Comparison of ENCODE assay signal across 14 cellular contexts in genomic region chr2:12824771-12825363, GRCh38.
DNase-seq lines count a peak whose midpoint lies in the region; ATAC-seq and TF ChIP-seq lines count a peak whose summit lies in the region.
"Had no signal": no experiment of that assay in that cellular context is flagged by ENCODE, and none has a peak within 500 bp of the region (broad histone marks: within the 10 kb centered on the region; RNA-seq: fewer than 3 reads in every experiment).

No MANE protein-coding gene starts in this region.

- BruUV-seq in mammary epithelial cell (replicated peaks; lab: Mats Ljungman, UMichigan), result no TSS peak

- dilution Hi-C loops in mammary epithelial cell (cut with HindIII; ENCODE audit: low sequenced_read_pairs), result no loop called here

- no peaks in the 10 kb centered on the region for H3K36me3 Mint-ChIP-seq in osteocyte (ENCODE audit: unreplicated experiment)

- no peak overlapping the region for H3K27ac Mint-ChIP-seq in osteocyte (ENCODE audit: unreplicated experiment)

- no peak for TF ChIP-seq CTCF in AG10803 (conservative IDR thresholded peaks at IDR 0.05; ENCODE audit: low read length)
- no peak for TF ChIP-seq CTCF in mammary epithelial cell (conservative IDR thresholded peaks at IDR 0.05 in 1 of 2, IDR thresholded peaks at IDR 0.05 in 1 of 2; ENCODE audit: extremely low read depth in 1 of 2, insufficient read depth in 1 of 2, low read depth in 1 of 2, low read length in 2 of 2)
- no peak for TF ChIP-seq CTCF in gastrocnemius medialis (IDR thresholded peaks at IDR 0.05 in 4 of 5, conservative IDR thresholded peaks at IDR 0.05 in 1 of 5)
- TF ChIP-seq CTCF in osteocyte (IDR thresholded peaks at IDR 0.05), result no peak

- no peaks in the 10 kb centered on the region for H3K9me3 Mint-ChIP-seq in osteocyte (ENCODE audit: unreplicated experiment)

- intact Hi-C loops in mammary epithelial cell (cut with micrococcal nuclease) (no loop called here), right cardiac atrium (cut with DNase I) (loop anchor here in 1 of 4 donors (10.0 kb wide), 1 partner anchor 100 kb away; no protein-coding TSS in a partner anchor), gastrocnemius medialis (cut with DNase I; ENCODE audit: low total_unique reads) (loop anchor here (2.0 to 10.0 kb wide), 3 partner anchors 90 to 370 kb away; no protein-coding TSS in a partner anchor)

- H3K36me3 ChIP-seq in mammary epithelial cell (ENCODE audit: insufficient read depth, low read length) (no peaks in the 10 kb centered on the region), gastrocnemius medialis (no peaks in the 10 kb centered on the region)

- DNase-seq in AG10803 (ENCODE audit: low read depth) (peak; percentile 83), mammary epithelial cell (no peak), right cardiac atrium (peak; percentile 79 to 86 (median 84)), gastrocnemius medialis (peak; percentile 55 to 80), OCI-M1 (lab: John Stamatoyannopoulos, UW) (no peak), osteocyte (ENCODE audit: extremely low spot score, unreplicated experiment) (no peak), DMS114 treated with DMSO at 0.1 percent for 48 hours (lab: John Stamatoyannopoulos, UW; ENCODE audit: unreplicated experiment) (no peak), NCI-H1694 (lab: John Stamatoyannopoulos, UW) (no peak)
- DNase-seq: activated CD4-positive, alpha-beta T cell treated with anti-CD3 and anti-CD28 coated beads, Interleukin-2, amount 50 U/mL, for 4 hours; activated gamma-delta T cell treated with Interleukin-2 at 50 U/mL for 16 hours; KG1; NCI-H2107; PC-3; T-helper 17 cell had no signal

- 84% methylated on average over 5 of the region's 9 CpGs for WGBS in mammary epithelial cell (ENCODE audit: low coverage, missing lambda C conversion rate)
- WGBS in right cardiac atrium, result 34% methylated on average over 9 of the region's 9 CpGs

- H3K4me1 ChIP-seq in mammary epithelial cell (ENCODE audit: insufficient read depth, low read length), result peaks cover 13% of the 10 kb centered on the region
- H3K4me1 ChIP-seq in right cardiac atrium (ENCODE audit: control insufficient read depth, insufficient read depth, low read length), result peaks cover 6% of the 10 kb centered on the region
- peaks cover 2 to 23% of the 10 kb centered on the region in 2 donors for H3K4me1 ChIP-seq in gastrocnemius medialis

- H3K9me3 ChIP-seq in mammary epithelial cell (replicated peaks; ENCODE audit: insufficient read depth, low read length) (no peaks in the 10 kb centered on the region), right cardiac atrium (ENCODE audit: control insufficient read depth, low read length) (no peaks in the 10 kb centered on the region), gastrocnemius medialis (no peaks in the 10 kb centered on the region)

- no peaks in the 10 kb centered on the region for H3K27me3 Mint-ChIP-seq in osteocyte (ENCODE audit: unreplicated experiment)
- H3K27me3 Mint-ChIP-seq: T-helper 17 cell had no signal

- TF ChIP-seq POLR2A in gastrocnemius medialis (IDR thresholded peaks at IDR 0.05), result peak in 1 of 2 donors; percentile 25

- H3K4me3 ChIP-seq in AG10803 (ENCODE audit: low read length) (no peak overlapping the region), mammary epithelial cell (replicated peaks in 1 of 3; ENCODE audit: insufficient read depth in 1 of 3, low read depth in 2 of 3, low read length in 3 of 3) (no peak overlapping the region), right cardiac atrium (ENCODE audit: low read length) (no peak overlapping the region), gastrocnemius medialis (no peak overlapping the region)

- CTCF ChIA-PET in mammary epithelial cell (lab: Charles Lee; ENCODE audit: low non-redundant PET), result no interaction called here

- no peak overlapping the region for H3K4me3 Mint-ChIP-seq in osteocyte (ENCODE audit: unreplicated experiment)
- H3K4me3 Mint-ChIP-seq: T-helper 17 cell had no signal

- in situ Hi-C loops in mammary epithelial cell (cut with MboI; ENCODE audit: low sequenced_read_pairs in 2 of 2), result no loop called here
- in situ Hi-C loops in gastrocnemius medialis (cut with MboI; ENCODE audit: low sequenced_read_pairs in 4 of 4), result no loop called here

- H3K4me2 ChIP-seq in mammary epithelial cell (ENCODE audit: insufficient read depth, low read depth, low read length), result no peak overlapping the region

- H3K79me2 ChIP-seq in mammary epithelial cell (ENCODE audit: insufficient read depth, low read length), result no peaks in the 10 kb centered on the region

- H4K20me1 ChIP-seq in mammary epithelial cell (ENCODE audit: insufficient read depth, low read length), result no peaks in the 10 kb centered on the region

- H3K27me3 ChIP-seq in mammary epithelial cell (ENCODE audit: insufficient read depth, low read length) (no peaks in the 10 kb centered on the region), right cardiac atrium (ENCODE audit: control insufficient read depth, insufficient read depth) (no peaks in the 10 kb centered on the region), gastrocnemius medialis (no peaks in the 10 kb centered on the region)

- peaks cover 10% of the 10 kb centered on the region for H3K4me1 Mint-ChIP-seq in osteocyte (ENCODE audit: unreplicated experiment)

- ATAC-seq in right cardiac atrium, result peak; percentile 80 to 90
- ATAC-seq in gastrocnemius medialis, result peak; percentile 90 to 93
- ATAC-seq: PC-3, T-helper 17 cell had no signal

- H2AFZ ChIP-seq in mammary epithelial cell (ENCODE audit: low read depth, low read length), result peak overlapping the region; percentile 30

- H3K27ac ChIP-seq in mammary epithelial cell (ENCODE audit: insufficient read depth, low read depth, low read length), result no peak overlapping the region
- H3K27ac ChIP-seq in right cardiac atrium (ENCODE audit: low read length), result peak overlapping the region; percentile 98
- H3K27ac ChIP-seq in gastrocnemius medialis, result peak overlapping the region; percentile 61 to 83 (median 76)

- no peak overlapping the region for H3K9ac ChIP-seq in mammary epithelial cell (ENCODE audit: insufficient read depth, low read length)

Comparison
In these comparisons a context has a peak if more than half of its experiments do, and no peak if none do; other contexts are left out.
1. DNase-seq: peak in AG10803 (single experiment), right cardiac atrium (3 of 3) and gastrocnemius medialis (2 of 2); none in mammary epithelial cell (single experiment), OCI-M1 (single experiment), osteocyte (single experiment), DMS114 treated with DMSO at 0.1 percent for 48 hours (single experiment) and NCI-H1694 (single experiment).